20 cellular contexts compared by ENCODE assay signal in genomic region chr20:39851459-39851858, GRCh38.
DNase-seq lines count a peak whose midpoint lies in the region; ATAC-seq and TF ChIP-seq lines count a peak whose summit lies in the region.
"Had no signal": no experiment of that assay in that cellular context is flagged by ENCODE, and none has a peak within 500 bp of the region (broad histone marks: within the 10 kb centered on the region; RNA-seq: fewer than 3 reads in every experiment).

No MANE protein-coding gene starts in this region.

- H3K36me3 ChIP-seq in breast epithelium (no peaks in the 10 kb centered on the region), mesodermal cell (ENCODE audit: control insufficient read depth, insufficient read depth, low read length) (no peaks in the 10 kb centered on the region)
- H3K36me3 ChIP-seq: WERI-Rb-1 had no signal

- no peak for TF ChIP-seq CTCF in breast epithelium (IDR thresholded peaks at IDR 0.05)

- H3K4me3 ChIP-seq in breast epithelium (no peak overlapping the region), mesodermal cell (ENCODE audit: extremely low read depth, insufficient read depth, low read length, poor library complexity, severe bottlenecking) (no peak overlapping the region)
- H3K4me3 ChIP-seq: K562 had no signal

- intact Hi-C loops in breast epithelium (cut with DNase I; ENCODE audit: low total_unique reads) = no loop called here
- intact Hi-C loops in activated CD4-positive, alpha-beta T cell treated with anti-CD3 and anti-CD28 coated beads, Interleukin-2, amount 10 ng/mL, durations not matched to agents 24 days and 14 days (cut with micrococcal nuclease) = no loop called here

- no peak for ATAC-seq in GM18520 (IDR thresholded peaks at IDR 0.05; ENCODE audit: unreplicated experiment)
- ATAC-seq: activated T-cell treated with anti-CD3 and anti-CD28 coated beads, Interleukin-2, amount 50 U/mL, for 4 hours; K562; T-cell had no signal

- peak overlapping the region; percentile 56 to 78 for H3K27ac ChIP-seq in breast epithelium
- peak overlapping the region; percentile 77 for H3K27ac ChIP-seq in mesodermal cell (ENCODE audit: low read depth, low read length, severe bottlenecking)
- H3K27ac ChIP-seq: WERI-Rb-1 had no signal

- H3K9me3 Mint-ChIP-seq in activated CD4-positive, alpha-beta T cell treated with anti-CD3 and anti-CD28 coated beads, Interleukin-2, amount 10 ng/mL, durations not matched to agents 24 days and 14 days = no peaks in the 10 kb centered on the region
- H3K9me3 Mint-ChIP-seq: CD4-positive, alpha-beta T cell; H9 had no signal

- no peaks in the 10 kb centered on the region for H3K36me3 Mint-ChIP-seq in activated CD4-positive, alpha-beta T cell treated with anti-CD3 and anti-CD28 coated beads, Interleukin-2, amount 10 ng/mL, durations not matched to agents 24 days and 14 days (ENCODE audit: low read depth)
- H3K36me3 Mint-ChIP-seq: naive B cell, T-cell had no signal

- no peak overlapping the region for H3K27ac Mint-ChIP-seq in activated CD4-positive, alpha-beta T cell treated with anti-CD3 and anti-CD28 coated beads, Interleukin-2, amount 10 ng/mL, durations not matched to agents 24 days and 14 days
- H3K27ac Mint-ChIP-seq: CD4-positive, alpha-beta T cell; H9; T-cell had no signal

- no peaks in the 10 kb centered on the region for H3K4me1 Mint-ChIP-seq in activated CD4-positive, alpha-beta T cell treated with anti-CD3 and anti-CD28 coated beads, Interleukin-2, amount 10 ng/mL, durations not matched to agents 24 days and 14 days
- H3K4me1 Mint-ChIP-seq: naive B cell, T-cell had no signal

- no peak overlapping the region for H3K4me3 Mint-ChIP-seq in activated CD4-positive, alpha-beta T cell treated with anti-CD3 and anti-CD28 coated beads, Interleukin-2, amount 10 ng/mL, durations not matched to agents 24 days and 14 days
- H3K4me3 Mint-ChIP-seq: activated T-cell treated with anti-CD3 and anti-CD28 coated beads, Interleukin-2, amount 50 U/mL, for 4 hours; CD4-positive, alpha-beta T cell; H9; naive B cell; T-cell had no signal

- 69 to 71% methylated on average over 2 of the region's 3 CpGs for WGBS in mesodermal cell (ENCODE audit: insufficient coverage in 2 of 2), 2 experiments

- H3K4me1 ChIP-seq in breast epithelium (peaks cover 10 to 12% of the 10 kb centered on the region in 2 donors), mesodermal cell (ENCODE audit: control insufficient read depth, insufficient read depth, low read length, poor library complexity, severe bottlenecking) (peaks cover 52% of the 10 kb centered on the region)

- TF ChIP-seq POLR2A in breast epithelium (IDR thresholded peaks at IDR 0.05) = no peak

- no peaks in the 10 kb centered on the region for H3K27me3 ChIP-seq in breast epithelium

- DNase-seq in A172 (ENCODE audit: low spot score) = peak; percentile 62
- DNase-seq in HS-5 (ENCODE audit: low read depth) = peak; percentile 79
- no peak for DNase-seq in breast epithelium (ENCODE audit: low spot score in 2 of 2)
- no peak for DNase-seq in DMS153 (lab: John Stamatoyannopoulos, UW)
- DNase-seq in activated CD4-positive, alpha-beta T cell treated with anti-CD3 and anti-CD28 coated beads, Interleukin-2, amount 10 ng/mL, durations not matched to agents 24 days and 14 days = no peak
- DNase-seq in stimulated activated CD4-positive, alpha-beta T cell treated with anti-CD3 and anti-CD28 coated beads, Interleukin-4, amount 100 ng/mL, for 24 hours = no peak
- DNase-seq: activated CD4-positive, alpha-beta T cell treated with anti-CD3 and anti-CD28 coated beads, Interleukin-2, amount 50 U/mL, for 48 hours; activated naive CD4-positive, alpha-beta T cell treated with anti-CD3 and anti-CD28 coated beads, Interleukin-2, amount 50 U/mL, for 16 hours; activated T-cell treated with anti-CD3 and anti-CD28 coated beads, Interleukin-2, amount 50 U/mL, for 4 hours; CD4-positive, alpha-beta T cell; H9; naive B cell; NCI-H1092; NCI-H2081; NCI-H510A; T-cell; WERI-Rb-1 had no signal

- no peaks in the 10 kb centered on the region for H3K27me3 Mint-ChIP-seq in activated CD4-positive, alpha-beta T cell treated with anti-CD3 and anti-CD28 coated beads, Interleukin-2, amount 10 ng/mL, durations not matched to agents 24 days and 14 days
- H3K27me3 Mint-ChIP-seq: CD4-positive, alpha-beta T cell; T-cell had no signal

- H3K9me3 ChIP-seq in breast epithelium (no peaks in the 10 kb centered on the region), mesodermal cell (ENCODE audit: control insufficient read depth, low read length) (no peaks in the 10 kb centered on the region)

Comparison
In these comparisons a context has a peak if more than half of its experiments do, and no peak if none do; other contexts are left out.
1. DNase-seq: peak in A172 (single experiment) and HS-5 (single experiment); none in breast epithelium (0 of 2), DMS153 (single experiment), activated CD4-positive, alpha-beta T cell treated with anti-CD3 and anti-CD28 coated beads, Interleukin-2, amount 10 ng/mL, durations not matched to agents 24 days and 14 days (single experiment) and stimulated activated CD4-positive, alpha-beta T cell treated with anti-CD3 and anti-CD28 coated beads, Interleukin-4, amount 100 ng/mL, for 24 hours (single experiment).